ENCODE assay signal across 8 cellular contexts in genomic region chr17:8997994-8998628, GRCh38. TPM values are rescaled to one million over a fixed set of nuclear protein-coding genes. Genes with fewer than 3 reads are reported as not detected.
DNase-seq lines count a peak whose midpoint lies in the region; ATAC-seq and TF ChIP-seq lines count a peak whose summit lies in the region.

No MANE protein-coding gene starts in this region.

- TF ChIP-seq RAD21 in liver (IDR thresholded peaks at IDR 0.05) = peak; percentile 80 to 94

- no peaks in the 10 kb centered on the region for H3K36me3 Mint-ChIP-seq in WTC11

- WGBS in liver = 7% methylated on average over 9 of the region's 9 CpGs

- CTCF ChIA-PET in WTC11 (lab: Charles Lee) = interaction anchor here (0.5 to 1.9 kb wide), 51 partner anchors 10 to 1599 kb away, joined by 3 to 28 read pairs (median 3); partner anchors contain the start of genes MFSD6L, NTN1 and PIK3R5

- peak; percentile 90 for TF ChIP-seq CTCF in WTC11 (IDR thresholded peaks at IDR 0.05)
- peak; percentile 86 for TF ChIP-seq CTCF in liver (IDR thresholded peaks at IDR 0.05; ENCODE audit: low read depth, low read length, missing input control)

- H3K27me3 Mint-ChIP-seq in WTC11 (ENCODE audit: low read depth) = peaks cover 36% of the 10 kb centered on the region

- H3K4me3 ChIP-seq in liver (ENCODE audit: low read depth in 1 of 3, low read length in 3 of 3) = no peak overlapping the region

- POLR2A ChIA-PET in WTC11 (lab: Charles Lee) = no interaction called here

- peaks cover 29% of the 10 kb centered on the region for H3K4me1 Mint-ChIP-seq in WTC11

- H3K9me3 Mint-ChIP-seq in WTC11 = 0 out of 2 replicates have a peak, but pooled peaks cover 5% of the 10 kb centered on the region

- no peak overlapping the region for H3K27ac Mint-ChIP-seq in WTC11

- DNase-seq in SIG-M5 treated with dmso at 0.1 percent for 504 hours (lab: John Stamatoyannopoulos, UW; ENCODE audit: unreplicated experiment) (peak; percentile 49), SIG-M5 (lab: John Stamatoyannopoulos, UW) (no peak), NAMALWA (ENCODE audit: low spot score) (peak; percentile 70), WTC11 (ENCODE audit: low spot score) (peak; percentile 79), T47D (ENCODE audit: low read depth in 1 of 2, low spot score in 1 of 2) (peak; percentile 44 to 72), HuH-7.5 (ENCODE audit: low spot score) (no peak)
- DNase-seq in stimulated activated CD8-positive, alpha-beta memory T cell treated with anti-CD3 and anti-CD28 coated beads, Interleukin-2, amount 100 ng/mL, for 48 hours (ENCODE audit: low read depth in 2 of 2) = peak; percentile 63 to 71

- in situ Hi-C loops in T47D (cut with HindIII; ENCODE audit: low pct_unique_long_range_greater_than_20kb, low sequenced_read_pairs) = no loop called here

- no peak overlapping the region for H3K9ac ChIP-seq in liver (ENCODE audit: low read depth in 1 of 2, low read length in 2 of 2)

- H3K4me1 ChIP-seq in liver (ENCODE audit: control insufficient read depth in 4 of 4, insufficient read depth in 4 of 4, low read length in 3 of 4) = peaks cover 0 to 8% (median 5%) of the 10 kb centered on the region in 4 donors

- no peaks in the 10 kb centered on the region for H3K27me3 ChIP-seq in liver (ENCODE audit: control insufficient read depth in 4 of 4, insufficient read depth in 4 of 4, low read length in 3 of 4)

- no peaks in the 10 kb centered on the region for H3K9me3 ChIP-seq in liver (ENCODE audit: control insufficient read depth in 4 of 4, low read length in 3 of 4)

- peak; percentile 55 for ATAC-seq in WTC11

- no peak overlapping the region for H3K27ac ChIP-seq in liver (ENCODE audit: low read depth in 1 of 2, low read length in 2 of 2)

- H3K4me3 Mint-ChIP-seq in WTC11 = no peak overlapping the region

- H3K36me3 ChIP-seq in liver (ENCODE audit: control insufficient read depth in 4 of 4, insufficient read depth in 3 of 4, low read depth in 1 of 4, low read length in 3 of 4) = no peaks in the 10 kb centered on the region

TF ChIP-seq in WTC11, 78 proteins besides CTCF, POLR2A, EP300 and RAD21 (continues in another document):
- no peak for TF ChIP-seq ETV6 (CRISPR knock-in tag; IDR thresholded peaks at IDR 0.05)
- TF ChIP-seq ZMAT4 (CRISPR knock-in tag; IDR thresholded peaks at IDR 0.05) = no peak
- TF ChIP-seq CDX4 (CRISPR knock-in tag; IDR thresholded peaks at IDR 0.05; ENCODE audit: borderline replicate concordance) = no peak
- TF ChIP-seq ZNF138 (CRISPR knock-in tag; conservative IDR thresholded peaks at IDR 0.05) = no peak
- TF ChIP-seq E2F4 (CRISPR knock-in tag; IDR thresholded peaks at IDR 0.05; ENCODE audit: borderline replicate concordance, low read depth) = no peak
- no peak for TF ChIP-seq ZNF281 (CRISPR knock-in tag; IDR thresholded peaks at IDR 0.05)
- no peak for TF ChIP-seq FOXP1 (CRISPR knock-in tag; IDR thresholded peaks at IDR 0.05; ENCODE audit: borderline replicate concordance)
- TF ChIP-seq GTF2I (CRISPR knock-in tag; conservative IDR thresholded peaks at IDR 0.05) = no peak

TF ChIP-seq in liver, 16 proteins besides CTCF, POLR2A, EP300 and RAD21:
- TF ChIP-seq YY1 (IDR thresholded peaks at IDR 0.05) (peak; percentile 85), JUND (IDR thresholded peaks at IDR 0.05) (no peak), RXRA (IDR thresholded peaks at IDR 0.05) (peak in 1 of 2 donors; percentile 13)

RNA-seq across cellular contexts. Expression of gene NTN1, which starts 23.2 kb away (rescaled TPM):
- 3.0 to 5.5 TPM (median 3.1 TPM) in 3 replicates for total RNA-seq in WTC11 (2021)
- total RNA-seq in liver = 1 to 10 TPM in 1 of 2 donors, under 1 TPM in 1; 0.14 to 7.1 TPM
- 1 to 10 TPM; 1.5 to 8.7 TPM for polyA plus RNA-seq in liver

RNA-seq across cellular contexts. Expression of gene PIK3R5, which starts 32.6 kb away (rescaled TPM):
- total RNA-seq in WTC11 (2021) = 5.9 to 7.5 TPM (median 5.9 TPM) in 3 replicates
- 1 to 10 TPM; 2.9 to 7.8 TPM for total RNA-seq in liver
- 1 to 10 TPM in 1 of 2 donors, under 1 TPM in 1; 0.93 to 2.3 TPM for polyA plus RNA-seq in liver

Comparison
In these comparisons a context has a peak if more than half of its experiments do, and no peak if none do; other contexts are left out.
1. DNase-seq: peak in SIG-M5 treated with dmso at 0.1 percent for 504 hours (single experiment), NAMALWA (single experiment), WTC11 (single experiment), T47D (2 of 2) and stimulated activated CD8-positive, alpha-beta memory T cell treated with anti-CD3 and anti-CD28 coated beads, Interleukin-2, amount 100 ng/mL, for 48 hours (2 of 2); none in SIG-M5 (single experiment) and HuH-7.5 (single experiment).